In genomic region chr3:141237701-141238521, GRCh38 we compare ENCODE assay signal across 9 cellular contexts. TPM values are rescaled to one million over a fixed set of nuclear protein-coding genes. Genes with fewer than 3 reads are reported as not detected.
DNase-seq lines count a peak whose midpoint lies in the region; ATAC-seq, FAIRE-seq and TF ChIP-seq lines count a peak whose summit lies in the region.
"Had no signal": no experiment of that assay in that cellular context is flagged by ENCODE, and none has a peak within 500 bp of the region (broad histone marks: within the 10 kb centered on the region; RNA-seq: fewer than 3 reads in every experiment).

No MANE protein-coding gene starts in this region.

- H3K4me1 Mint-ChIP-seq in osteocyte (ENCODE audit: unreplicated experiment), result peaks cover 31% of the 10 kb centered on the region
- H3K4me1 Mint-ChIP-seq in Calu3 (ENCODE audit: low read depth, unreplicated experiment), result peaks cover 13% of the 10 kb centered on the region
- H3K4me1 Mint-ChIP-seq: activated B cell treated with CpG ODN at 0.5 μM for 24 hours had no signal

- H3K4me1 ChIP-seq in mucosa of descending colon (ENCODE audit: low read depth), result no peaks in the 10 kb centered on the region

- in situ Hi-C loops in astrocyte of the spinal cord (cut with HindIII; ENCODE audit: low sequenced_read_pairs), result no loop called here

- DNase-seq in GM12865 (ENCODE audit: low read depth) (peak; percentile 28), NCI-H2107 treated with DMSO at 0.1 percent for 48 hours (lab: John Stamatoyannopoulos, UW; ENCODE audit: unreplicated experiment) (peak; percentile 71), astrocyte of the spinal cord (ENCODE audit: low read depth, low spot score) (peak; percentile 26), osteocyte (ENCODE audit: extremely low spot score, unreplicated experiment) (peak; percentile 49), HTR-8/SVneo (ENCODE audit: insufficient read length, low spot score) (no peak), LoVo (ENCODE audit: low spot score) (no peak), mucosa of descending colon (no peak), Calu3 (no peak)
- DNase-seq: activated B cell treated with CpG ODN at 0.5 μM for 24 hours had no signal

- no TSS peak for BruUV-seq in Calu3 (replicated peaks; lab: Mats Ljungman, UMichigan)

- TF ChIP-seq CTCF in GM12865 (IDR thresholded peaks at IDR 0.05; ENCODE audit: insufficient read depth, low read depth, low read length, missing control alignments) (no peak), astrocyte of the spinal cord (IDR thresholded peaks at IDR 0.05; ENCODE audit: low read depth, low read length) (no peak), osteocyte (IDR thresholded peaks at IDR 0.05) (no peak), mucosa of descending colon (IDR thresholded peaks at IDR 0.05) (no peak), Calu3 (IDR thresholded peaks at IDR 0.05; ENCODE audit: unreplicated experiment) (no peak)

- H3K4me3 Mint-ChIP-seq in osteocyte (ENCODE audit: unreplicated experiment) (no peak overlapping the region), Calu3 (ENCODE audit: low read depth, unreplicated experiment) (no peak overlapping the region)
- H3K4me3 Mint-ChIP-seq: activated B cell treated with CpG ODN at 0.5 μM for 24 hours had no signal

- H3K4me3 ChIP-seq in GM12865 (ENCODE audit: low read depth, low read length) (no peak overlapping the region), astrocyte of the spinal cord (ENCODE audit: low read depth, low read length) (no peak overlapping the region), mucosa of descending colon (no peak overlapping the region)

- H3K36me3 Mint-ChIP-seq in osteocyte (ENCODE audit: unreplicated experiment), result peaks cover 9% of the 10 kb centered on the region
- no peaks in the 10 kb centered on the region for H3K36me3 Mint-ChIP-seq in Calu3 (ENCODE audit: insufficient read depth, unreplicated experiment)

- no peak for ATAC-seq in mucosa of descending colon

- H3K9me3 ChIP-seq in mucosa of descending colon, result no peaks in the 10 kb centered on the region

- H3K9me3 Mint-ChIP-seq in osteocyte (ENCODE audit: unreplicated experiment), result no peaks in the 10 kb centered on the region
- no peaks in the 10 kb centered on the region for H3K9me3 Mint-ChIP-seq in Calu3 (ENCODE audit: low read depth, unreplicated experiment)
- H3K9me3 Mint-ChIP-seq: activated B cell treated with CpG ODN at 0.5 μM for 24 hours had no signal

- H3K27ac Mint-ChIP-seq in osteocyte (ENCODE audit: unreplicated experiment) (no peak overlapping the region), Calu3 (ENCODE audit: unreplicated experiment) (no peak overlapping the region)
- H3K27ac Mint-ChIP-seq: activated B cell treated with CpG ODN at 0.5 μM for 24 hours had no signal

- intact Hi-C loops in mucosa of descending colon (cut with DNase I, micrococcal nuclease), result no loop called here
- intact Hi-C loops in Calu3 (cut with micrococcal nuclease; ENCODE audit: unreplicated experiment), result no loop called here

- H3K27me3 Mint-ChIP-seq in osteocyte (ENCODE audit: unreplicated experiment) (no peaks in the 10 kb centered on the region), Calu3 (ENCODE audit: unreplicated experiment) (no peaks in the 10 kb centered on the region)
- H3K27me3 Mint-ChIP-seq: activated B cell treated with CpG ODN at 0.5 μM for 24 hours had no signal

- FAIRE-seq in HTR-8/SVneo (lab: Jason Lieb, UNC), result no peak

- CTCF ChIA-PET in Calu3 (lab: Charles Lee), result no interaction called here

- H3K36me3 ChIP-seq in mucosa of descending colon (ENCODE audit: low read depth), result no peaks in the 10 kb centered on the region

RNA-seq across cellular contexts. Expression of gene PXYLP1, which starts 6.3 kb away (rescaled TPM):
- total RNA-seq in osteocyte (21.2 and 21.9 TPM in 2 replicates), mucosa of descending colon (10 to 100 TPM in 2 of 3 donors, 1 to 10 TPM in 1; 9.9 to 13.7 (median 10.5) TPM), Calu3 (2022) (13.1 and 16.3 TPM in 2 replicates)

Comparison
In these comparisons a context has a peak if more than half of its experiments do, and no peak if none do; other contexts are left out.
1. DNase-seq: peak in GM12865 (single experiment), NCI-H2107 treated with DMSO at 0.1 percent for 48 hours (single experiment), astrocyte of the spinal cord (single experiment) and osteocyte (single experiment); none in HTR-8/SVneo (single experiment), LoVo (single experiment), mucosa of descending colon (0 of 3) and Calu3 (single experiment).